ENCODE assay signal across 11 cellular contexts in genomic region chr11:113014262-113014661, GRCh38. TPM values are rescaled to one million over a fixed set of nuclear protein-coding genes. Genes with fewer than 3 reads are reported as not detected.
DNase-seq lines count a peak whose midpoint lies in the region; ATAC-seq and TF ChIP-seq lines count a peak whose summit lies in the region.
"Had no signal": no experiment of that assay in that cellular context is flagged by ENCODE, and none has a peak within 500 bp of the region (broad histone marks: within the 10 kb centered on the region; RNA-seq: fewer than 3 reads in every experiment).

No MANE protein-coding gene starts in this region.

- CTCF ChIA-PET in HEK293T (lab: Yijun Ruan, JAX), result interaction anchor here (1.2 to 1.7 kb wide), 3 partner anchors 13 to 100 kb away, joined by 3 to 6 read pairs (median 4); no protein-coding TSS in a partner anchor

- no peak overlapping the region for H3K9ac ChIP-seq in rectal smooth muscle tissue (ENCODE audit: low read length)

- peaks cover 13% of the 10 kb centered on the region for H3K4me1 ChIP-seq in rectal smooth muscle tissue (ENCODE audit: control insufficient read depth, insufficient read depth, low read length)

- TF ChIP-seq CTCF in brain (conservative IDR thresholded peaks at IDR 0.05), result peak in 1 of 2 experiments; percentile 34

- H3K4me3 ChIP-seq in rectal smooth muscle tissue (ENCODE audit: low read length), result no peak overlapping the region

- peak overlapping the region; percentile 29 to 92 (median 80) for H3K27ac Mint-ChIP-seq in brain

- peak overlapping the region; percentile 57 for H3K27ac ChIP-seq in rectal smooth muscle tissue (ENCODE audit: low read depth, low read length)

- no peak for ATAC-seq in HG02970 (IDR thresholded peaks at IDR 0.05; ENCODE audit: low FRiP score, unreplicated experiment)
- no peak for ATAC-seq in GM19397 (IDR thresholded peaks at IDR 0.05; ENCODE audit: unreplicated experiment)

- peaks cover 0 to 5% (median 2%) of the 10 kb centered on the region in 5 experiments for H3K9me3 Mint-ChIP-seq in brain

- H3K27me3 ChIP-seq in rectal smooth muscle tissue (ENCODE audit: control insufficient read depth, insufficient read depth, low read length), result no peaks in the 10 kb centered on the region

- POLR2A ChIA-PET in HEK293T (lab: Yijun Ruan, JAX), result interaction anchor here (1.2 to 1.3 kb wide), 2 partner anchors 51 to 89 kb away, joined by 4 read pairs; no protein-coding TSS in a partner anchor

- H3K27me3 Mint-ChIP-seq in brain, result no peaks in the 10 kb centered on the region

- H3K36me3 Mint-ChIP-seq in brain, result peaks cover 20% of the 10 kb centered on the region

- no peaks in the 10 kb centered on the region for H3K36me3 ChIP-seq in rectal smooth muscle tissue (ENCODE audit: control insufficient read depth, insufficient read depth, low read length)

- peaks cover 79% of the 10 kb centered on the region for H3K4me1 Mint-ChIP-seq in brain

- DNase-seq in HEK293T (ENCODE audit: extremely low spot score) (peak; percentile 69), NCI-H2196 treated with DMSO at 0.1 percent for 48 hours (lab: John Stamatoyannopoulos, UW; ENCODE audit: unreplicated experiment) (peak; percentile 11)
- no peak for DNase-seq in activated CD8-positive, alpha-beta memory T cell treated with anti-CD3 and anti-CD28 coated beads, Interleukin-2, amount 50 U/mL, for 4 hours
- no peak for DNase-seq in stimulated activated CD4-positive, alpha-beta T cell treated with anti-CD3 and anti-CD28 coated beads, Interleukin-2, amount 100 ng/mL, for 48 hours
- DNase-seq: EL; GOT3; stimulated activated naive CD4-positive, alpha-beta T cell had no signal

- H3K4me3 Mint-ChIP-seq in brain, result peak overlapping the region in 3 of 5 experiments; percentile 40 to 56 (median 41)

TF ChIP-seq in HEK293T, 16 proteins besides CTCF, POLR2A, EP300 and RAD21:
- TF ChIP-seq CTBP1 (IDR thresholded peaks at IDR 0.05; ENCODE audit: borderline replicate concordance), result peak; percentile 69; the same call in 1 of the 2 replicates
- TF ChIP-seq PKNOX1 (IDR thresholded peaks at IDR 0.05), result peak; percentile 62
- TF ChIP-seq ELF4 (IDR thresholded peaks at IDR 0.05), result no peak

RNA-seq across cellular contexts. Expression of gene NCAM1, which starts 53.0 kb away (rescaled TPM):
- polyA plus RNA-seq in brain (ENCODE audit: insufficient read depth, low read depth, low replicate concordance), result 295 TPM

Comparison
In these comparisons a context has a peak if more than half of its experiments do, and no peak if none do; other contexts are left out.
1. DNase-seq: peak in HEK293T (single experiment) and NCI-H2196 treated with DMSO at 0.1 percent for 48 hours (single experiment); none in activated CD8-positive, alpha-beta memory T cell treated with anti-CD3 and anti-CD28 coated beads, Interleukin-2, amount 50 U/mL, for 4 hours (single experiment) and stimulated activated CD4-positive, alpha-beta T cell treated with anti-CD3 and anti-CD28 coated beads, Interleukin-2, amount 100 ng/mL, for 48 hours (0 of 2).